Comparison of ENCODE assay signal across 1 cellular context in the genomic region with DNA sequence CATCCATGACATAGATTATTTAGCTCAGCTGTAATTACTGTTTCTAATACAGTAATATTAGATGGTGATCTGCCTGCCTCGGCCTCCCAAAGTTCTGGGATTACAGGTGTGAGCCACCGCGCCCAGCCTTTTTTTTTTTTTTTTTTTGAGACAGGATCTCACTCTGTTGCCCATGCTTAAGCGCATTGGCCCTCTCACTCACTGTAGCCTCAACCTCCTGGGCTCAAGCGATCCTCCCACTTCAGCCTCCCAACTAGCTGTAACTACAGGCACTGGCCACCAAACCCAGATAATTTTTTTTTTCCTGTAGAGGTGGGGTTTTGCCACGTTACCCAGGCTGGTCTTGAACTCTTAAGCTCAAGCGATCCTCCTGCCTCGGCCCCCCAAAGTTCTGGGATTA.
TF ChIP-seq lines count a peak whose summit lies in the region.

No MANE protein-coding gene starts in this region.

TF ChIP-seq in K562, 482 proteins besides CTCF, POLR2A, EP300 and RAD21:
- TF ChIP-seq, protein P1, sequence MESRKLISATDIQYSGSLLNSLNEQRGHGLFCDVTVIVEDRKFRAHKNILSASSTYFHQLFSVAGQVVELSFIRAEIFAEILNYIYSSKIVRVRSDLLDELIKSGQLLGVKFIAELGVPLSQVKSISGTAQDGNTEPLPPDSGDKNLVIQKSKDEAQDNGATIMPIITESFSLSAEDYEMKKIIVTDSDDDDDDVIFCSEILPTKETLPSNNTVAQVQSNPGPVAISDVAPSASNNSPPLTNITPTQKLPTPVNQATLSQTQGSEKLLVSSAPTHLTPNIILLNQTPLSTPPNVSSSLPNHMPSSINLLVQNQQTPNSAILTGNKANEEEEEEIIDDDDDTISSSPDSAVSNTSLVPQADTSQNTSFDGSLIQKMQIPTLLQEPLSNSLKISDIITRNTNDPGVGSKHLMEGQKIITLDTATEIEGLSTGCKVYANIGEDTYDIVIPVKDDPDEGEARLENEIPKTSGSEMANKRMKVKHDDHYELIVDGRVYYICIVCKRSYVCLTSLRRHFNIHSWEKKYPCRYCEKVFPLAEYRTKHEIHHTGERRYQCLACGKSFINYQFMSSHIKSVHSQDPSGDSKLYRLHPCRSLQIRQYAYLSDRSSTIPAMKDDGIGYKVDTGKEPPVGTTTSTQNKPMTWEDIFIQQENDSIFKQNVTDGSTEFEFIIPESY (CRISPR knock-in tag; IDR thresholded peaks at IDR 0.05): peak; percentile 88; the same call in 1 of the 2 replicates
- TF ChIP-seq RBM25 (IDR thresholded peaks at IDR 0.05; ENCODE audit: low read depth, low read length, severe bottlenecking) (peak; percentile 38), ZNF121 (CRISPR knock-in tag; conservative IDR thresholded peaks at IDR 0.05) (peak; percentile 80)
